In the genomic region with DNA sequence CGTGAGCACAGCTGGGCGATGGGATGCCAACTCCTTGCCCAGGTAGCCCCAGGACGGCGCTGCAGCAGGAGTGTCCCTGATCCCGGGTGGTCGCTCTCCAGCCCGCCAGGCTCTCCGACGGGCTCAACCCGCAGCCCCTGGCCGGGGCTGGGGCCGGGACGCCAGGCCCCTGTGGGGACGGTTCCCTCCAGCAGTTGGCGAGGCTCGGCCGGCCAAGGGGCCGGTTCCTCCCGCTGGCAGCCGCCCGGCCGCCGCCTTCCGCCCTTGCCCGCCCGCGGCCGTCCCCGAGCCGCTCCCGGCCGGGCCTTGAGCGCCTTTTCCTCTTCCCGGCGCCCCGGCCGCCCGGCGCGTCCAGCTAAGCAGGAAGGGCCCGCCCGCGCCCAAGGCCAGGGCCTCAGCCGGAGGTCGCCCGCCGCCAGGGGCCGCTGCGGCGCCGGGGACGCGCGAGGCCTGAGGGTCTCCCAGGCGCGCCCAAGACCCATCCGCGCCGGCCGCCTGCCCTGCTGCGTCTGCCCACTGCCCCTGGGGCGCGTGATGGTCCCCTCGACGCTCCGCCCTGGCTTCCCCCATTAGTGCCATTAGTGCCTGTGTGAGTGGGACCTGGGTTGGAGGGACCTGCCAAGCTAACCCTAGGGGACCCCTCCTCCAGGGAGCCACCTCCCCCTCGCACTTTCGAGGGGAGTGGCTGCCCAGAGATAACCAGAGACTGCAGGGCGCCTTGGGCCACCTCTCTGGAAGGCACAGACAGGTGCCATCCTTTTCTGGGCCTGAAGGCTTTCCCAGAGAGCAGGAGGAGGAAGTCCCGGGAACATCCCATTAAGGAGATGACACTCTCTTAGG, we compare ENCODE assay signal across 9 cellular contexts.
DNase-seq lines count a peak whose midpoint lies in the region; ATAC-seq and TF ChIP-seq lines count a peak whose summit lies in the region.
"Had no signal": no experiment of that assay in that cellular context is flagged by ENCODE, and none has a peak within 500 bp of the region (broad histone marks: within the 10 kb centered on the region; RNA-seq: fewer than 3 reads in every experiment).

No MANE protein-coding gene starts in this region.

- H2BK120ac ChIP-seq in trophoblast cell (ENCODE audit: insufficient read depth, low read length, poor library complexity): no peak overlapping the region

- H3K14ac ChIP-seq in trophoblast cell (ENCODE audit: low read length): no peak overlapping the region

- no peaks in the 10 kb centered on the region for H3K79me2 ChIP-seq in ACC112 (ENCODE audit: control insufficient read depth, insufficient read depth, low read length, unreplicated experiment)
- no peaks in the 10 kb centered on the region for H3K79me2 ChIP-seq in trophoblast cell (ENCODE audit: control insufficient read depth, insufficient read depth, low read length, poor library complexity)

- H3K4ac ChIP-seq in trophoblast cell (ENCODE audit: low read depth, low read length): no peak overlapping the region

- peak; percentile 72 for DNase-seq in GM20000 (ENCODE audit: low spot score)
- DNase-seq in activated CD8-positive, alpha-beta T cell treated with anti-CD3 and anti-CD28 coated beads, Interleukin-2, amount 10 ng/mL, durations not matched to agents 7 days and 5 days: no peak
- DNase-seq in foreskin keratinocyte: no peak
- peak; percentile 19 to 74 for DNase-seq in trophoblast cell
- no peak for DNase-seq in foreskin melanocyte
- no peak for DNase-seq in NCI-H1694 (lab: John Stamatoyannopoulos, UW)

- H3K4me3 Mint-ChIP-seq in activated CD8-positive, alpha-beta T cell treated with anti-CD3 and anti-CD28 coated beads, Interleukin-2, amount 10 ng/mL, durations not matched to agents 7 days and 5 days: no peak overlapping the region
- H3K4me3 Mint-ChIP-seq: dendritic cell treated with granulocyte-macrophage colony-stimulating factor and Interleukin-4, amounts not matched to agents 40 ng/mL and 50 ng/mL, for 4 days had no signal

- H3K79me1 ChIP-seq in trophoblast cell (ENCODE audit: low read length): no peaks in the 10 kb centered on the region

- H4K12ac ChIP-seq in trophoblast cell (ENCODE audit: low read depth, low read length): no peak overlapping the region

- H3K27ac ChIP-seq in ACC112 (ENCODE audit: low read depth, low read length): no peak overlapping the region
- H3K27ac ChIP-seq in foreskin keratinocyte: no peak overlapping the region
- no peak overlapping the region for H3K27ac ChIP-seq in trophoblast cell (ENCODE audit: low read depth, low read length)

- H3K9me3 Mint-ChIP-seq in activated CD8-positive, alpha-beta T cell treated with anti-CD3 and anti-CD28 coated beads, Interleukin-2, amount 10 ng/mL, durations not matched to agents 7 days and 5 days (ENCODE audit: insufficient read depth): no peaks in the 10 kb centered on the region
- H3K9me3 Mint-ChIP-seq: dendritic cell treated with granulocyte-macrophage colony-stimulating factor and Interleukin-4, amounts not matched to agents 40 ng/mL and 50 ng/mL, for 4 days had no signal

- H3K27ac Mint-ChIP-seq in activated CD8-positive, alpha-beta T cell treated with anti-CD3 and anti-CD28 coated beads, Interleukin-2, amount 10 ng/mL, durations not matched to agents 7 days and 5 days: peak overlapping the region; percentile 31
- H3K27ac Mint-ChIP-seq: dendritic cell treated with granulocyte-macrophage colony-stimulating factor and Interleukin-4, amounts not matched to agents 40 ng/mL and 50 ng/mL, for 4 days had no signal

- H3K9me3 ChIP-seq in trophoblast cell (ENCODE audit: insufficient read depth, low read depth, low read length): peaks cover 5% of the 10 kb centered on the region

- POLR2A ChIA-PET in activated CD8-positive, alpha-beta T cell treated with anti-CD3 and anti-CD28 coated beads, Interleukin-2, amount 10 ng/mL, durations not matched to agents 7 days and 5 days (lab: Charles Lee): interaction anchor here (0.6 to 0.7 kb wide), 2 partner anchors 92 to 236 kb away, joined by 3 read pairs; no protein-coding TSS in a partner anchor

- H3K18ac ChIP-seq in trophoblast cell (ENCODE audit: low read length): no peak overlapping the region

- H3K36me3 ChIP-seq in ACC112 (ENCODE audit: insufficient read depth, low read length): no peaks in the 10 kb centered on the region
- no peaks in the 10 kb centered on the region for H3K36me3 ChIP-seq in trophoblast cell (ENCODE audit: control insufficient read depth in 1 of 2, insufficient read depth in 2 of 2, low read length in 2 of 2)

- H3K27me3 ChIP-seq in ACC112 (ENCODE audit: insufficient read depth, low read length): peaks cover 19% of the 10 kb centered on the region
- no peaks in the 10 kb centered on the region for H3K27me3 ChIP-seq in foreskin keratinocyte
- peaks cover 12% of the 10 kb centered on the region for H3K27me3 ChIP-seq in trophoblast cell (ENCODE audit: insufficient read depth, low read length)

- H4K8ac ChIP-seq in trophoblast cell (ENCODE audit: low read depth, low read length): no peak overlapping the region

- peak; percentile 33 for ATAC-seq in activated CD8-positive, alpha-beta T cell treated with anti-CD3 and anti-CD28 coated beads, Interleukin-2, amount 10 ng/mL, durations not matched to agents 7 days and 5 days
- ATAC-seq in foreskin keratinocyte (peak; percentile 31), HG02870 (IDR thresholded peaks at IDR 0.05; ENCODE audit: unreplicated experiment) (no peak)

- peaks cover 28% of the 10 kb centered on the region for H3K27me3 Mint-ChIP-seq in activated CD8-positive, alpha-beta T cell treated with anti-CD3 and anti-CD28 coated beads, Interleukin-2, amount 10 ng/mL, durations not matched to agents 7 days and 5 days (ENCODE audit: low read depth)

- H2BK5ac ChIP-seq in trophoblast cell (ENCODE audit: low read depth, low read length, poor library complexity): no peak overlapping the region

- no peaks in the 10 kb centered on the region for H3K36me3 Mint-ChIP-seq in activated CD8-positive, alpha-beta T cell treated with anti-CD3 and anti-CD28 coated beads, Interleukin-2, amount 10 ng/mL, durations not matched to agents 7 days and 5 days (ENCODE audit: low read depth)

- no peak overlapping the region for H3K23ac ChIP-seq in trophoblast cell (ENCODE audit: low read length)

- CTCF ChIA-PET in activated CD8-positive, alpha-beta T cell treated with anti-CD3 and anti-CD28 coated beads, Interleukin-2, amount 10 ng/mL, durations not matched to agents 7 days and 5 days (lab: Charles Lee): interaction anchor here (0.6 to 15.5 kb wide), 9 partner anchors 10 to 239 kb away, joined by 3 to 387 read pairs (median 4); a partner anchor contains a TSS

- H3K4me3 ChIP-seq in ACC112 (ENCODE audit: low read depth, low read length) (peak overlapping the region; percentile 30; the same call in 1 of the 2 replicates), trophoblast cell (ENCODE audit: low read depth, low read length) (no peak overlapping the region)

- no peak overlapping the region for H3K9ac ChIP-seq in trophoblast cell (ENCODE audit: low read length)

- H3K4me1 ChIP-seq in ACC112 (ENCODE audit: control insufficient read depth, insufficient read depth, low read length, unreplicated experiment) (no peaks in the 10 kb centered on the region), foreskin keratinocyte (no peaks in the 10 kb centered on the region), trophoblast cell (ENCODE audit: control insufficient read depth in 1 of 2, insufficient read depth in 2 of 2, low read length in 2 of 2) (peaks cover 3 to 7% of the 10 kb centered on the region in 2 experiments)

- no peak overlapping the region for H4K91ac ChIP-seq in trophoblast cell (ENCODE audit: low read depth, low read length)

- TF ChIP-seq CTCF in GM20000 (IDR thresholded peaks at IDR 0.05; ENCODE audit: extremely low read depth, missing control alignments): peak; percentile 66
- TF ChIP-seq CTCF in foreskin keratinocyte (conservative IDR thresholded peaks at IDR 0.05): peak; percentile 74

- peak overlapping the region; percentile 55 for H3K4me2 ChIP-seq in trophoblast cell (ENCODE audit: low read length)

- no peak overlapping the region for H2BK12ac ChIP-seq in trophoblast cell (ENCODE audit: low read length)

- H2AFZ ChIP-seq in ACC112 (ENCODE audit: low read length, unreplicated experiment) (no peak overlapping the region), trophoblast cell (ENCODE audit: insufficient read depth, low read length, poor library complexity) (no peak overlapping the region)

- WGBS in trophoblast cell (ENCODE audit: extremely low coverage, insufficient coverage, insufficient read length): no CpG with 5 or more reads among the region's 70 CpGs

- H3K4me1 Mint-ChIP-seq in activated CD8-positive, alpha-beta T cell treated with anti-CD3 and anti-CD28 coated beads, Interleukin-2, amount 10 ng/mL, durations not matched to agents 7 days and 5 days (ENCODE audit: low read depth): peaks cover 42% of the 10 kb centered on the region

- no peak overlapping the region for H2AK5ac ChIP-seq in trophoblast cell (ENCODE audit: low read length)

Comparison
In these comparisons a context has a peak if more than half of its experiments do, and no peak if none do; other contexts are left out.
1. DNase-seq: peak in GM20000 (single experiment) and trophoblast cell (2 of 2); none in activated CD8-positive, alpha-beta T cell treated with anti-CD3 and anti-CD28 coated beads, Interleukin-2, amount 10 ng/mL, durations not matched to agents 7 days and 5 days (single experiment), foreskin keratinocyte (0 of 2), foreskin melanocyte (single experiment) and NCI-H1694 (single experiment).